In genomic region chr4:88202443-88202842, GRCh38 we compare ENCODE assay signal across 1 cellular context.
TF ChIP-seq lines count a peak whose summit lies in the region.

No MANE protein-coding gene starts in this region.

TF ChIP-seq in GM23338, 12 proteins besides CTCF, POLR2A, EP300 and RAD21 (continued from another document):
- no peak for TF ChIP-seq ZNF462 (CRISPR knock-in tag; IDR thresholded peaks at IDR 0.05)
- no peak for TF ChIP-seq ZNF114 (CRISPR knock-in tag; IDR thresholded peaks at IDR 0.05)
- TF ChIP-seq STAT1 (IDR thresholded peaks at IDR 0.05; ENCODE audit: unreplicated experiment) = no peak
- TF ChIP-seq EZH2phosphoT487 (IDR thresholded peaks at IDR 0.05; ENCODE audit: unreplicated experiment) = no peak
- TF ChIP-seq ZNF331 (CRISPR knock-in tag; IDR thresholded peaks at IDR 0.05; ENCODE audit: low read depth) = no peak
- no peak for TF ChIP-seq EZH2 (IDR thresholded peaks at IDR 0.05; ENCODE audit: low read depth, unreplicated experiment)
TF ChIP-seq in GM23338: peak in this region for 0.
